ENCODE assay signal across 18 cellular contexts in the genomic region with DNA sequence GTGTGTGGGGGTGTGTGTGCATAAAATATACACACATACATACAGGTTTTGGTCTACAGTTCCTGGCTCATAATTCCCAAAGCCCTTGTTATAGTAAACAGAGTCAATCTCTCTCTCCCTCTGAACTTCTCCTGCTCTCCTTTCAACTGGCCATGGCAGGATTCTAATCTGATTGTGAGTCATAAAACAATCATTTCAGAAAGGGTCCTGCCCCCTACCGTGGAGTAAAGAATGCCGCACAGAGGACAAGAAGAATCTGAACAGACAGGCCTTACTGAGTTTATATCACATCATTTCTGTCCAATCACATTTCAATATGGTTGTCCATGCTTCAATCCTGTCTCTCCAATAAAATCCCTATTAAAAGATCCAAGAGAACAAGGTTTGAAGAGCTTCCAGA.
DNase-seq lines count a peak whose midpoint lies in the region; ATAC-seq and TF ChIP-seq lines count a peak whose summit lies in the region.
"Had no signal": no experiment of that assay in that cellular context is flagged by ENCODE, and none has a peak within 500 bp of the region (broad histone marks: within the 10 kb centered on the region; RNA-seq: fewer than 3 reads in every experiment).

No MANE protein-coding gene starts in this region.

- H3K4me3 ChIP-seq in AG09309 (ENCODE audit: control insufficient read depth, low read depth, low read length) (no peak overlapping the region), adrenal gland (no peak overlapping the region)

- H3K36me3 ChIP-seq in adrenal gland (replicated peaks in 1 of 2) = no peaks in the 10 kb centered on the region

- DNase-seq in AG09309 (ENCODE audit: low read depth) = peak; percentile 31
- DNase-seq in HS-27A (ENCODE audit: low read depth) = peak; percentile 34
- peak in 4 of 7 donors; percentile 2 to 27 (median 16) for DNase-seq in adrenal gland
- peak; percentile 61 for DNase-seq in islet precursor cell
- DNase-seq in stimulated activated naive CD4-positive, alpha-beta T cell treated with Interleukin-2 at 50 U/mL for 16 hours (lab: John Stamatoyannopoulos, UW) = no peak
- no peak for DNase-seq in NCI-H2029 treated with DMSO at 0.1 percent for 48 hours (lab: John Stamatoyannopoulos, UW)
- DNase-seq: activated naive CD4-positive, alpha-beta T cell treated with anti-CD3 and anti-CD28 coated beads, Interleukin-2, amount 10 ng/mL, durations not matched to agents 7 days and 5 days; CD8-positive, alpha-beta T cell; effector CD8-positive, alpha-beta T cell; GOT3; hippocampal formation; NCI-H187 treated with DMSO at 0.1 percent for 48 hours; NK-92 treated with Interleukin-12 subunit alpha and Interleukin-12 subunit beta, amount 100 ng/mL, for 24 hours; stimulated activated CD4-positive, alpha-beta T cell treated with anti-CD3 and anti-CD28 coated beads, Interleukin-4, amount 100 ng/mL, for 24 hours; T-helper 17 cell had no signal

- intact Hi-C loops in adrenal gland (cut with DNase I) = no loop called here

- no peaks in the 10 kb centered on the region for H3K4me1 ChIP-seq in adrenal gland (replicated peaks in 1 of 2)
- H3K4me1 ChIP-seq: parathyroid adenoma had no signal

- no peaks in the 10 kb centered on the region for H3K9me3 ChIP-seq in adrenal gland (replicated peaks in 1 of 3)

- TF ChIP-seq CTCF in AG09309 (IDR thresholded peaks at IDR 0.05; ENCODE audit: control insufficient read depth, insufficient read depth, low read depth, low read length, missing control alignments) = peak; percentile 54
- TF ChIP-seq CTCF in adrenal gland (IDR thresholded peaks at IDR 0.05) = peak in 4 of 6 experiments; percentile 11 to 29 (median 22)

- ATAC-seq in activated CD4-positive, CD25-positive, alpha-beta regulatory T cell treated with anti-CD3 and anti-CD28 coated beads, Interleukin-2, amount 50 U/mL, for 24 hours = no peak
- ATAC-seq in GM18520 (IDR thresholded peaks at IDR 0.05; ENCODE audit: unreplicated experiment) = no peak
- ATAC-seq: CD8-positive, alpha-beta T cell; T-helper 17 cell had no signal

- WGBS in adrenal gland, 4 donors = 13 to 25% (median 18%) methylated on average over 2 of the region's 2 CpGs

- no peak for TF ChIP-seq POLR2A in adrenal gland (IDR thresholded peaks at IDR 0.05)

- no peak overlapping the region for H3K27ac ChIP-seq in adrenal gland
- H3K27ac ChIP-seq: parathyroid adenoma had no signal

- no peaks in the 10 kb centered on the region for H3K27me3 ChIP-seq in adrenal gland

Comparison
In these comparisons a context has a peak if more than half of its experiments do, and no peak if none do; other contexts are left out.
1. DNase-seq: peak in AG09309 (single experiment), HS-27A (single experiment), adrenal gland (4 of 7) and islet precursor cell (single experiment); none in stimulated activated naive CD4-positive, alpha-beta T cell treated with Interleukin-2 at 50 U/mL for 16 hours (single experiment) and NCI-H2029 treated with DMSO at 0.1 percent for 48 hours (single experiment).